In genomic region chrX:24694825-24695224, GRCh38 we compare ENCODE assay signal across 11 cellular contexts. TPM values are rescaled to one million over a fixed set of nuclear protein-coding genes. Genes with fewer than 3 reads are reported as not detected.
DNase-seq lines count a peak whose midpoint lies in the region; ATAC-seq, FAIRE-seq and TF ChIP-seq lines count a peak whose summit lies in the region.
"Had no signal": no experiment of that assay in that cellular context is flagged by ENCODE, and none has a peak within 500 bp of the region (broad histone marks: within the 10 kb centered on the region; RNA-seq: fewer than 3 reads in every experiment).

No MANE protein-coding gene starts in this region.

- peaks cover 4% of the 10 kb centered on the region for H3K27me3 Mint-ChIP-seq in CD4-positive, CD25-positive, alpha-beta regulatory T cell
- no peaks in the 10 kb centered on the region for H3K27me3 Mint-ChIP-seq in activated CD8-positive, alpha-beta T cell treated with anti-CD3 and anti-CD28 coated beads, Interleukin-2, amount 10 ng/mL, durations not matched to agents 7 days and 5 days (ENCODE audit: low read depth)

- H4K20me1 ChIP-seq in keratinocyte (ENCODE audit: control insufficient read depth, extremely low read depth, insufficient read depth, low read length), result no peaks in the 10 kb centered on the region

- H3K4me1 ChIP-seq in CD4-positive, CD25-positive, alpha-beta regulatory T cell (ENCODE audit: control insufficient read depth, insufficient read depth, low read length, poor library complexity, severe bottlenecking), result peaks cover 5% of the 10 kb centered on the region
- peaks cover 34% of the 10 kb centered on the region for H3K4me1 ChIP-seq in HAP-1
- H3K4me1 ChIP-seq in keratinocyte (ENCODE audit: control insufficient read depth, extremely low read depth, insufficient read depth, low read length), result no peaks in the 10 kb centered on the region

- H3K79me2 ChIP-seq in keratinocyte (ENCODE audit: control insufficient read depth, insufficient read depth, low read length), result peaks cover 29% of the 10 kb centered on the region

- H3K36me3 Mint-ChIP-seq in CD4-positive, CD25-positive, alpha-beta regulatory T cell, result no peaks in the 10 kb centered on the region
- H3K36me3 Mint-ChIP-seq in activated CD8-positive, alpha-beta T cell treated with anti-CD3 and anti-CD28 coated beads, Interleukin-2, amount 10 ng/mL, durations not matched to agents 7 days and 5 days (ENCODE audit: low read depth), result peaks cover 17% of the 10 kb centered on the region

- no peak for FAIRE-seq in keratinocyte (lab: Jason Lieb, UNC)

- no peak overlapping the region for H3K9ac ChIP-seq in keratinocyte (ENCODE audit: control insufficient read depth, extremely low read depth, insufficient read depth, low read length)

- TF ChIP-seq CTCF in keratinocyte (optimal IDR thresholded peaks at IDR 0.05 in 1 of 3, IDR thresholded peaks at IDR 0.05 in 1 of 3, conservative IDR thresholded peaks at IDR 0.05 in 1 of 3; ENCODE audit: extremely low read depth in 1 of 3, insufficient read depth in 2 of 3, low read length in 3 of 3), result no peak

- H3K27ac Mint-ChIP-seq in CD4-positive, CD25-positive, alpha-beta regulatory T cell, result peak overlapping the region in 2 of 3 donors; percentile 77 to 83
- peak overlapping the region; percentile 94 for H3K27ac Mint-ChIP-seq in activated CD8-positive, alpha-beta T cell treated with anti-CD3 and anti-CD28 coated beads, Interleukin-2, amount 10 ng/mL, durations not matched to agents 7 days and 5 days

- dilution Hi-C loops in keratinocyte (cut with MboI; ENCODE audit: extremely low pct_ligation_motif_present, low sequenced_read_pairs), result no loop called here

- no peaks in the 10 kb centered on the region for H3K36me3 ChIP-seq in CD4-positive, CD25-positive, alpha-beta regulatory T cell (ENCODE audit: control insufficient read depth, insufficient read depth, low read length)
- H3K36me3 ChIP-seq in HAP-1 (replicated peaks) (peaks cover 22% of the 10 kb centered on the region), keratinocyte (ENCODE audit: control insufficient read depth in 2 of 2, extremely low read depth in 1 of 2, insufficient read depth in 2 of 2, low read length in 2 of 2) (peaks cover 0 to 3% of the 10 kb centered on the region in 2 experiments)

- peaks cover 6 to 22% (median 16%) of the 10 kb centered on the region in 4 donors for H3K4me1 Mint-ChIP-seq in CD4-positive, CD25-positive, alpha-beta regulatory T cell
- H3K4me1 Mint-ChIP-seq in activated CD8-positive, alpha-beta T cell treated with anti-CD3 and anti-CD28 coated beads, Interleukin-2, amount 10 ng/mL, durations not matched to agents 7 days and 5 days (ENCODE audit: low read depth), result peaks cover 20% of the 10 kb centered on the region

- H3K4me3 Mint-ChIP-seq in CD4-positive, CD25-positive, alpha-beta regulatory T cell, result peak overlapping the region; percentile 90 to 96 (median 92)
- peak overlapping the region; percentile 90 for H3K4me3 Mint-ChIP-seq in activated CD8-positive, alpha-beta T cell treated with anti-CD3 and anti-CD28 coated beads, Interleukin-2, amount 10 ng/mL, durations not matched to agents 7 days and 5 days

- no peaks in the 10 kb centered on the region for H3K9me3 ChIP-seq in CD4-positive, CD25-positive, alpha-beta regulatory T cell (ENCODE audit: control insufficient read depth in 2 of 2, low read length in 2 of 2)
- H3K9me3 ChIP-seq in HAP-1 (no peaks in the 10 kb centered on the region), keratinocyte (ENCODE audit: control insufficient read depth, low read depth, low read length) (no peaks in the 10 kb centered on the region)
- H3K9me3 ChIP-seq: tibial nerve had no signal

- DNase-seq in CD4-positive, CD25-positive, alpha-beta regulatory T cell, result no peak
- DNase-seq in HAP-1 (ENCODE audit: low spot score in 2 of 2) (no peak), keratinocyte (ENCODE audit: low read depth, low spot score) (no peak), epidermal melanocyte (ENCODE audit: insufficient read length, low spot score) (no peak), ureter (ENCODE audit: low spot score) (no peak), NCI-H1436 treated with DMSO at 0.1 percent for 48 hours (lab: John Stamatoyannopoulos, UW) (no peak)
- no peak for DNase-seq in activated CD8-positive, alpha-beta T cell treated with anti-CD3 and anti-CD28 coated beads, Interleukin-2, amount 10 ng/mL, durations not matched to agents 7 days and 5 days
- DNase-seq: NCI-H345 had no signal

- POLR2A ChIA-PET in activated CD8-positive, alpha-beta T cell treated with anti-CD3 and anti-CD28 coated beads, Interleukin-2, amount 10 ng/mL, durations not matched to agents 7 days and 5 days (lab: Charles Lee), result interaction anchor here (0.7 to 1.3 kb wide), 2 partner anchors 69 to 184 kb away, joined by 3 read pairs; no protein-coding TSS in a partner anchor

- no peaks in the 10 kb centered on the region for H3K27me3 ChIP-seq in CD4-positive, CD25-positive, alpha-beta regulatory T cell (ENCODE audit: control insufficient read depth, insufficient read depth, low read length)
- H3K27me3 ChIP-seq in HAP-1 (ENCODE audit: low read depth) (no peaks in the 10 kb centered on the region), keratinocyte (ENCODE audit: control insufficient read depth, extremely low read depth, insufficient read depth, low read length) (no peaks in the 10 kb centered on the region)
- H3K27me3 ChIP-seq: tibial nerve had no signal

- H3K4me2 ChIP-seq in keratinocyte (ENCODE audit: control insufficient read depth, extremely low read depth, insufficient read depth, low read depth, low read length), result peak overlapping the region; percentile 72

- H3K9me1 ChIP-seq in keratinocyte (ENCODE audit: control insufficient read depth, extremely low read depth, insufficient read depth, low read length), result no peaks in the 10 kb centered on the region

- H3K9me3 Mint-ChIP-seq in CD4-positive, CD25-positive, alpha-beta regulatory T cell, result no peaks in the 10 kb centered on the region
- no peaks in the 10 kb centered on the region for H3K9me3 Mint-ChIP-seq in activated CD8-positive, alpha-beta T cell treated with anti-CD3 and anti-CD28 coated beads, Interleukin-2, amount 10 ng/mL, durations not matched to agents 7 days and 5 days (ENCODE audit: insufficient read depth)

- in situ Hi-C loops in HAP-1 (cut with MboI; ENCODE audit: low sequenced_read_pairs), result no loop called here

- no peak for ATAC-seq in CD4-positive, CD25-positive, alpha-beta regulatory T cell (ENCODE audit: low read depth in 2 of 2)
- no peak for ATAC-seq in activated CD8-positive, alpha-beta T cell treated with anti-CD3 and anti-CD28 coated beads, Interleukin-2, amount 10 ng/mL, durations not matched to agents 7 days and 5 days
- ATAC-seq in HG03439 (IDR thresholded peaks at IDR 0.05; ENCODE audit: unreplicated experiment), result no peak

- H3K4me3 ChIP-seq in CD4-positive, CD25-positive, alpha-beta regulatory T cell (ENCODE audit: low read depth, low read length), result peak overlapping the region; percentile 88
- peak overlapping the region; percentile 93 for H3K4me3 ChIP-seq in HAP-1
- H3K4me3 ChIP-seq in keratinocyte (ENCODE audit: control insufficient read depth in 2 of 3, extremely low read depth in 1 of 3, insufficient read depth in 2 of 3, low read depth in 1 of 3, low read length in 3 of 3), result peak overlapping the region in 2 of 3 experiments; percentile 52 to 76

- CTCF ChIA-PET in activated CD8-positive, alpha-beta T cell treated with anti-CD3 and anti-CD28 coated beads, Interleukin-2, amount 10 ng/mL, durations not matched to agents 7 days and 5 days (lab: Charles Lee), result no interaction called here

- no peak overlapping the region for H3K27ac ChIP-seq in CD4-positive, CD25-positive, alpha-beta regulatory T cell (ENCODE audit: insufficient read depth, low read length, poor library complexity, severe bottlenecking)
- H3K27ac ChIP-seq in keratinocyte (ENCODE audit: control insufficient read depth, insufficient read depth, low read length), result no peak overlapping the region

- no peak overlapping the region for H2AFZ ChIP-seq in keratinocyte (ENCODE audit: control insufficient read depth, low read length)

RNA-seq across cellular contexts. Expression of gene POLA1, which starts 1.1 kb away (rescaled TPM):
- 10.2 TPM for total RNA-seq in CD4-positive, CD25-positive, alpha-beta regulatory T cell
- 1 to 10 TPM; 3.1 to 4.9 (median 4.5) TPM for polyA plus RNA-seq in CD4-positive, CD25-positive, alpha-beta regulatory T cell
- 10 to 100 TPM; 37.0 to 38.2 TPM for total RNA-seq in activated CD8-positive, alpha-beta T cell treated with anti-CD3 and anti-CD28 coated beads, Interleukin-2, amount 10 ng/mL, durations not matched to agents 7 days and 5 days
- 1.5 to 3.9 TPM (median 2.7 TPM) in 3 replicates for polyA plus RNA-seq in keratinocyte
- 3.3 TPM for polyA plus RNA-seq in keratinocyte (2011; ENCODE audit: low read depth)
- 2.4 and 2.9 TPM in 2 replicates for polyA plus RNA-seq in keratinocyte (2011; cell fraction: cytosol; rRNA removed)
- polyA plus RNA-seq in keratinocyte (2011; cell fraction: nucleus; rRNA removed), result 3.5 TPM in 2 replicates
- polyA plus RNA-seq in keratinocyte (2012; ENCODE audit: low replicate concordance), result 1.7 and 6.4 TPM in 2 replicates
- 3.6 to 8.1 TPM (median 7.6 TPM) in 3 replicates for polyA minus RNA-seq in keratinocyte
- 2.9 TPM for polyA minus RNA-seq in keratinocyte (2011; cell fraction: cytosol; rRNA and poly(A)+ RNA removed)
- polyA minus RNA-seq in keratinocyte (2011; cell fraction: nucleus; rRNA and poly(A)+ RNA removed), result 3.9 and 10.5 TPM in 2 replicates
- total RNA-seq in ureter, result 14.6 TPM

RNA-seq across cellular contexts. Expression of gene PCYT1B, which starts 47.7 kb away (rescaled TPM):
- total RNA-seq in CD4-positive, CD25-positive, alpha-beta regulatory T cell, result 0.89 TPM
- under 1 TPM in 1 of 4 donors, not detected in 3; 0.14 TPM for polyA plus RNA-seq in CD4-positive, CD25-positive, alpha-beta regulatory T cell
- total RNA-seq in activated CD8-positive, alpha-beta T cell treated with anti-CD3 and anti-CD28 coated beads, Interleukin-2, amount 10 ng/mL, durations not matched to agents 7 days and 5 days, result not detected
- polyA plus RNA-seq in keratinocyte, result 2.9 to 5.0 TPM (median 3.7 TPM) in 3 replicates
- 0.64 TPM for polyA plus RNA-seq in keratinocyte (2011; ENCODE audit: low read depth)
- polyA plus RNA-seq in keratinocyte (2011; cell fraction: cytosol; rRNA removed), result 3.6 and 3.7 TPM in 2 replicates
- polyA plus RNA-seq in keratinocyte (2011; cell fraction: nucleus; rRNA removed), result 2.6 and 3.6 TPM in 2 replicates
- polyA plus RNA-seq in keratinocyte (2012; ENCODE audit: low replicate concordance), result 0.14 and 2.8 TPM in 2 replicates
- polyA minus RNA-seq in keratinocyte, result 3.6 to 7.9 TPM (median 4.6 TPM) in 3 replicates
- 3.8 TPM for polyA minus RNA-seq in keratinocyte (2011; cell fraction: cytosol; rRNA and poly(A)+ RNA removed)
- 1.8 and 4.0 TPM in 2 replicates for polyA minus RNA-seq in keratinocyte (2011; cell fraction: nucleus; rRNA and poly(A)+ RNA removed)
- 0.78 TPM for total RNA-seq in ureter
- total RNA-seq: glomerular endothelial cell had no signal
